8 cellular contexts compared by ENCODE assay signal in the genomic region with DNA sequence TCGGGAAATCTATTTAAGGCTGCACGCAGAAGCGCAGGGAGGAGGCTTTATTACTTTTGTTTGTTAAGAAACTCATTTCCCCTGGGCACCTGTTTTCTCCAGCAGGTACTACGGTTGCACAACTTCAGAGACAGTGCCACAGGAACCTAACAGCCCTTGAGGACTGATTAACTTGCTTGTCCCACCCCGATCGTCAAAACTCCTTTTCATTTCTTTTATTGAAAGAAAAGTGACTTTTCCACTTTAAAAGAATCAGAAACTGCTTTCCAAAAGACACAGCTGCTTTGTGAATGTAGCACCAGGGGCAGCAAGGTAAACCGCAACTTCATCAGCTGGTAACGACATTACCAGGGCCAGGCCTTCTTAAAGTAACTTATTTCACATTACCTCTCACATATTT. TPM values are rescaled to one million over a fixed set of nuclear protein-coding genes. Genes with fewer than 3 reads are reported as not detected.
DNase-seq lines count a peak whose midpoint lies in the region; ATAC-seq, FAIRE-seq and TF ChIP-seq lines count a peak whose summit lies in the region.

No MANE protein-coding gene starts in this region.

- peaks cover 3% of the 10 kb centered on the region for H3K4me1 ChIP-seq in colonic mucosa
- peaks cover 22 to 23% of the 10 kb centered on the region in 2 donors for H3K4me1 ChIP-seq in naive thymus-derived CD4-positive, alpha-beta T cell (ENCODE audit: control insufficient read depth in 2 of 2, insufficient read depth in 2 of 2, low read length in 2 of 2)

- ATAC-seq in naive thymus-derived CD4-positive, alpha-beta T cell: no peak
- ATAC-seq in HG03439 (IDR thresholded peaks at IDR 0.05; ENCODE audit: unreplicated experiment) (no peak), HG03469 (IDR thresholded peaks at IDR 0.05; ENCODE audit: unreplicated experiment) (no peak)

- H3K36me3 ChIP-seq in GM06990 (ENCODE audit: control insufficient read depth, insufficient read depth, low read length): peaks cover 7% of the 10 kb centered on the region
- no peaks in the 10 kb centered on the region for H3K36me3 ChIP-seq in colonic mucosa
- H3K36me3 ChIP-seq in naive thymus-derived CD4-positive, alpha-beta T cell (ENCODE audit: control insufficient read depth in 2 of 3, insufficient read depth in 3 of 3, low read length in 3 of 3): peaks cover 0 to 25% (median 13%) of the 10 kb centered on the region in 3 experiments

- FAIRE-seq in HTR-8/SVneo (lab: Jason Lieb, UNC): no peak

- no peaks in the 10 kb centered on the region for H3K9me3 Mint-ChIP-seq in naive thymus-derived CD4-positive, alpha-beta T cell

- no peaks in the 10 kb centered on the region for H3K9me3 ChIP-seq in colonic mucosa
- H3K9me3 ChIP-seq in naive thymus-derived CD4-positive, alpha-beta T cell (ENCODE audit: control insufficient read depth in 2 of 3, low read length in 3 of 3): no peaks in the 10 kb centered on the region

- CTCF ChIA-PET in naive thymus-derived CD4-positive, alpha-beta T cell (lab: Charles Lee): interaction anchor here (1.1 kb wide), 1 partner anchor 230 kb away, joined by 3 read pairs; no protein-coding TSS in a partner anchor

- H3K27me3 ChIP-seq in GM06990 (replicated peaks; ENCODE audit: control insufficient read depth, insufficient read depth, low read length): no peaks in the 10 kb centered on the region
- no peaks in the 10 kb centered on the region for H3K27me3 ChIP-seq in colonic mucosa
- no peaks in the 10 kb centered on the region for H3K27me3 ChIP-seq in naive thymus-derived CD4-positive, alpha-beta T cell (ENCODE audit: control insufficient read depth in 2 of 2, insufficient read depth in 2 of 2, low read length in 2 of 2)

- intact Hi-C loops in colonic mucosa (cut with DNase I): no loop called here
- intact Hi-C loops in naive thymus-derived CD4-positive, alpha-beta T cell (cut with micrococcal nuclease): loop anchor here (1.0 to 10.0 kb wide), 3 partner anchors 23 to 471 kb away; partner anchors contain the start of gene RAB20 (in 1 of the 2)

- H3K4me3 Mint-ChIP-seq in naive thymus-derived CD4-positive, alpha-beta T cell: peak overlapping the region; percentile 88 to 97 (median 90)

- peaks cover 41 to 76% (median 64%) of the 10 kb centered on the region in 7 donors for H3K4me1 Mint-ChIP-seq in naive thymus-derived CD4-positive, alpha-beta T cell

- H3K4me3 ChIP-seq in GM06990 (replicated peaks; ENCODE audit: low read depth, low read length) (peak overlapping the region; percentile 84), colonic mucosa (peak overlapping the region; percentile 93)
- H3K4me3 ChIP-seq in naive thymus-derived CD4-positive, alpha-beta T cell (ENCODE audit: low read length): peak overlapping the region; percentile 82

- DNase-seq in GM06990 (ENCODE audit: extremely low read depth, insufficient read length) (no peak), NAMALWA (ENCODE audit: low spot score) (peak; percentile 62), colonic mucosa (peak; percentile 80), amniotic stem cell (lab: John Stamatoyannopoulos, UW) (no peak), HTR-8/SVneo (ENCODE audit: insufficient read length, low spot score) (no peak)
- DNase-seq in naive thymus-derived CD4-positive, alpha-beta T cell: peak in 7 of 9 donors; percentile 14 to 34 (median 26)

- TF ChIP-seq CTCF in GM06990 (IDR thresholded peaks at IDR 0.05; ENCODE audit: insufficient read depth, low read length, poor library complexity, severe bottlenecking) (no peak), colonic mucosa (IDR thresholded peaks at IDR 0.05) (no peak)

- H3K27me3 Mint-ChIP-seq in naive thymus-derived CD4-positive, alpha-beta T cell: no peaks in the 10 kb centered on the region

- POLR2A ChIA-PET in naive thymus-derived CD4-positive, alpha-beta T cell (lab: Charles Lee): interaction anchor here (1.0 to 2.9 kb wide), 8 partner anchors 9 to 276 kb away, joined by 3 to 23 read pairs (median 4); partner anchors contain the start of gene ING1

- H3K9ac ChIP-seq in colonic mucosa (ENCODE audit: low read depth in 2 of 2, low read length in 2 of 2): peak overlapping the region; percentile 97 to 99

- peaks cover 0 to 27% (median 10%) of the 10 kb centered on the region in 5 donors for H3K36me3 Mint-ChIP-seq in naive thymus-derived CD4-positive, alpha-beta T cell

- peak overlapping the region; percentile 83 to 93 (median 89) for H3K27ac Mint-ChIP-seq in naive thymus-derived CD4-positive, alpha-beta T cell

- peak overlapping the region; percentile 100 for H3K27ac ChIP-seq in colonic mucosa
- peak overlapping the region; percentile 89 for H3K27ac ChIP-seq in naive thymus-derived CD4-positive, alpha-beta T cell (ENCODE audit: low read depth, low read length)

RNA-seq across cellular contexts. Expression of gene ANKRD10, which starts 1.5 kb away (rescaled TPM):
- 100 to 1,000 TPM in 1 of 2 donors, 10 to 100 TPM in 1; 94.9 to 123 TPM for total RNA-seq in colonic mucosa
- 100 to 1,000 TPM; 129 to 155 (median 132) TPM for total RNA-seq in naive thymus-derived CD4-positive, alpha-beta T cell
- 10 to 100 TPM; 53.2 to 59.5 TPM for polyA plus RNA-seq in naive thymus-derived CD4-positive, alpha-beta T cell

Comparison
In these comparisons a context has a peak if more than half of its experiments do, and no peak if none do; other contexts are left out.
1. DNase-seq: peak in NAMALWA (single experiment), colonic mucosa (single experiment) and naive thymus-derived CD4-positive, alpha-beta T cell (7 of 9); none in GM06990 (single experiment), amniotic stem cell (single experiment) and HTR-8/SVneo (single experiment).
2. Peak in every context shown above with its lines, with median percentiles within 50 percentile points of each other: H3K4me3 ChIP-seq.